Comparison of ENCODE assay signal across 8 cellular contexts in the genomic region with DNA sequence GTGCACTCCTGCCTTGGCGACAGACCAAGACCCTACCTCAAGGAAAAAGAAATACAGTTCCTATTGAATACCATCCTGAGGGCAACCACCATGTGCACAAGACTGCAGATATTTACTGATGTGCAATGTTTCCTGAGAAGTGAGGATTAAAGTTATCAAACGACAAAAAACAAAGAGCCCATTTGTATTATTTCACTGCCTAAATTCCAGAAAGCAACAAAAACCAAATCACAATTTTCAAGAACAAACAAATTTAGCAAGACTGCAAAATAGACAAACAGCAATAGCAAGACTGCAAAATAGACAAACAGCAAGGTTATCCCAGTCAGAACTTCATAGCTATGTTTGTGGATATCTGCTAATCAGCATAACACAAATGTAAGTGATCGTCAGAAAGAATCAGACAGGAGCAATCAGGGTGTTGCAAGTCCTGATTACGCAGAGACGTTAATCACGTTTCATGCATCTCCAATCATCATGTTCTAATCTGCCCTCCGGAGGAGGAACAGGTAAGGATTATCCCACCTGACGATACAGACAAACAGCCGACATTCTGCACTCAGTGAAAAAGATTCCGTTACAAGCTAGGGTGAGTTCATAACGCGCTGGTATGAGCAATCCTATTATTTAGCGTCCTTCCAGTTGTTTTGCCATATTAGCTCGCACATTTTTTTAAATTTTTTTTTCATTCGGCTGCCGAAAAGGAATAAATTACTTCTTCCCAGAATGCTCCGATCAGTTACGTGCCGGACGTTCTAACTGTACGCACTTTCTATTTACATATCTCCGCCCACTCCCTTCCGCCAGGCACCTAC. TPM values are rescaled to one million over a fixed set of nuclear protein-coding genes. Genes with fewer than 3 reads are reported as not detected.
DNase-seq lines count a peak whose midpoint lies in the region; ATAC-seq and TF ChIP-seq lines count a peak whose summit lies in the region.

No MANE protein-coding gene starts in this region.

- peaks cover 29 to 50% (median 40%) of the 10 kb centered on the region in 4 donors for H3K4me1 ChIP-seq in esophagus muscularis mucosa

- peak overlapping the region; percentile 71 for H3K4me3 ChIP-seq in Jurkat, Clone E6-1 (ENCODE audit: low read length)
- peak overlapping the region; percentile 41 to 59 (median 49) for H3K4me3 ChIP-seq in esophagus muscularis mucosa

- TF ChIP-seq POLR2A in esophagus muscularis mucosa (IDR thresholded peaks at IDR 0.05; ENCODE audit: low read depth): peak; percentile 100

- peaks cover 40% of the 10 kb centered on the region for H3K4me1 Mint-ChIP-seq in activated T-cell treated with anti-CD3 and anti-CD28 coated beads, Interleukin-2, amount 50 U/mL, for 4 hours (ENCODE audit: low read depth)

- H3K36me3 Mint-ChIP-seq in activated T-cell treated with anti-CD3 and anti-CD28 coated beads, Interleukin-2, amount 50 U/mL, for 4 hours (ENCODE audit: insufficient read depth): no peaks in the 10 kb centered on the region

- no peak for TF ChIP-seq EP300 in esophagus muscularis mucosa (IDR thresholded peaks at IDR 0.05)

- H3K27ac ChIP-seq in esophagus muscularis mucosa (replicated peaks in 1 of 4) (peak overlapping the region; percentile 81 to 89 (median 86)), temporal lobe (ENCODE audit: low read depth, low read length) (peak overlapping the region; percentile 95)

- intact Hi-C loops in esophagus muscularis mucosa (cut with DNase I): no loop called here

- DNase-seq in Daoy (ENCODE audit: low read depth): peak; percentile 92
- DNase-seq in Jurkat, Clone E6-1 (ENCODE audit: low read depth, low spot score): peak; percentile 99
- DNase-seq in OCI-M1 (lab: John Stamatoyannopoulos, UW): peak; percentile 98
- DNase-seq in activated T-cell treated with anti-CD3 and anti-CD28 coated beads, Interleukin-2, amount 50 U/mL, for 4 hours: peak; percentile 64
- DNase-seq in esophagus muscularis mucosa (ENCODE audit: extremely low spot score): no peak
- DNase-seq in myocyte (ENCODE audit: low read depth): peak; percentile 94

- WGBS in esophagus muscularis mucosa: under 1% methylated on average over 23 of the region's 23 CpGs

- no peaks in the 10 kb centered on the region for H3K36me3 ChIP-seq in esophagus muscularis mucosa

- no peaks in the 10 kb centered on the region for H3K9me3 Mint-ChIP-seq in activated T-cell treated with anti-CD3 and anti-CD28 coated beads, Interleukin-2, amount 50 U/mL, for 4 hours

- H3K27me3 Mint-ChIP-seq in activated T-cell treated with anti-CD3 and anti-CD28 coated beads, Interleukin-2, amount 50 U/mL, for 4 hours (ENCODE audit: low read depth): no peaks in the 10 kb centered on the region

- no peaks in the 10 kb centered on the region for H3K27me3 ChIP-seq in esophagus muscularis mucosa

- ATAC-seq in GM21737 (IDR thresholded peaks at IDR 0.05; ENCODE audit: unreplicated experiment): peak; percentile 75
- ATAC-seq in activated T-cell treated with anti-CD3 and anti-CD28 coated beads, Interleukin-2, amount 50 U/mL, for 4 hours: peak; percentile 79 to 80

- peak overlapping the region; percentile 82 for H3K4me3 Mint-ChIP-seq in activated T-cell treated with anti-CD3 and anti-CD28 coated beads, Interleukin-2, amount 50 U/mL, for 4 hours

- TF ChIP-seq CTCF in esophagus muscularis mucosa (IDR thresholded peaks at IDR 0.05): no peak

- no peaks in the 10 kb centered on the region for H3K9me3 ChIP-seq in esophagus muscularis mucosa

RNA-seq across cellular contexts. Expression of gene TMEM107, which starts 2.9 kb away (rescaled TPM):
- 23.4 TPM in 2 replicates for total RNA-seq in Daoy (2014; rRNA removed; shearing (Covaris generic))
- polyA plus RNA-seq in Jurkat, Clone E6-1 (2012; ENCODE audit: insufficient read depth, insufficient read length): 16.5 TPM
- 10 to 100 TPM; 11.9 to 18.6 (median 18.1) TPM for total RNA-seq in activated T-cell treated with anti-CD3 and anti-CD28 coated beads, Interleukin-2, amount 50 U/mL, for 4 hours
- 10 to 100 TPM; 10.4 to 17.8 (median 13.6) TPM for total RNA-seq in esophagus muscularis mucosa
- 11.5 and 15.9 TPM in 2 replicates for total RNA-seq in myocyte
- 26.8 TPM for polyA plus RNA-seq in myocyte (2012)
- total RNA-seq in temporal lobe: 11.6 TPM

RNA-seq across cellular contexts. Expression of gene VAMP2, which starts 10.5 kb away (rescaled TPM):
- total RNA-seq in Daoy (2014; rRNA removed; shearing (Covaris generic)): 2.7 and 3.5 TPM in 2 replicates
- 42.6 TPM for polyA plus RNA-seq in Jurkat, Clone E6-1 (2012; ENCODE audit: insufficient read depth, insufficient read length)
- 10 to 100 TPM; 49.6 to 67.5 (median 59.7) TPM for total RNA-seq in activated T-cell treated with anti-CD3 and anti-CD28 coated beads, Interleukin-2, amount 50 U/mL, for 4 hours
- total RNA-seq in esophagus muscularis mucosa (10 to 100 TPM; 23.7 to 36.4 (median 33.0) TPM), myocyte (10.5 and 12.3 TPM in 2 replicates), temporal lobe (62.2 TPM)
- polyA plus RNA-seq in myocyte (2012): 69.3 TPM

RNA-seq across cellular contexts. Expression of gene BORCS6, which starts 16.7 kb away (rescaled TPM):
- total RNA-seq in Daoy (2014; rRNA removed; shearing (Covaris generic)): 3.3 and 3.6 TPM in 2 replicates
- polyA plus RNA-seq in Jurkat, Clone E6-1 (2012; ENCODE audit: insufficient read depth, insufficient read length): 7.1 TPM
- 1 to 10 TPM; 5.0 to 5.6 (median 5.2) TPM for total RNA-seq in activated T-cell treated with anti-CD3 and anti-CD28 coated beads, Interleukin-2, amount 50 U/mL, for 4 hours
- total RNA-seq in esophagus muscularis mucosa: 10 to 100 TPM in 3 of 4 donors, 1 to 10 TPM in 1; 8.6 to 22.4 (median 13.9) TPM
- 13.1 and 14.0 TPM in 2 replicates for total RNA-seq in myocyte
- 7.6 TPM for polyA plus RNA-seq in myocyte (2012)
- total RNA-seq in temporal lobe: 4.2 TPM

RNA-seq across cellular contexts. Expression of gene PER1, which starts 21.1 kb away (rescaled TPM):
- 0.74 and 1.9 TPM in 2 replicates for total RNA-seq in Daoy (2014; rRNA removed; shearing (Covaris generic))
- 27.8 TPM for polyA plus RNA-seq in Jurkat, Clone E6-1 (2012; ENCODE audit: insufficient read depth, insufficient read length)
- total RNA-seq in activated T-cell treated with anti-CD3 and anti-CD28 coated beads, Interleukin-2, amount 50 U/mL, for 4 hours: 10 to 100 TPM; 30.4 to 36.9 (median 36.7) TPM
- 100 to 1,000 TPM; 127 to 263 (median 168) TPM for total RNA-seq in esophagus muscularis mucosa
- 6.4 and 16.6 TPM in 2 replicates for total RNA-seq in myocyte
- polyA plus RNA-seq in myocyte (2012): 7.7 TPM
- total RNA-seq in temporal lobe: 15.5 TPM

RNA-seq across cellular contexts. Expression of gene AURKB, which starts 37.1 kb away (rescaled TPM):
- total RNA-seq in Daoy (2014; rRNA removed; shearing (Covaris generic)): 105 and 136 TPM in 2 replicates
- 216 TPM for polyA plus RNA-seq in Jurkat, Clone E6-1 (2012; ENCODE audit: insufficient read depth, insufficient read length)
- total RNA-seq in activated T-cell treated with anti-CD3 and anti-CD28 coated beads, Interleukin-2, amount 50 U/mL, for 4 hours: 1 to 10 TPM; 6.2 to 6.7 (median 6.7) TPM
- total RNA-seq in esophagus muscularis mucosa: 1 to 10 TPM in 1 of 4 donors, not detected in 3; 1.5 TPM
- 1.3 and 2.0 TPM in 2 replicates for total RNA-seq in myocyte
- polyA plus RNA-seq in myocyte (2012): 0.29 TPM
- 1.5 TPM for total RNA-seq in temporal lobe
